In the genomic region with DNA sequence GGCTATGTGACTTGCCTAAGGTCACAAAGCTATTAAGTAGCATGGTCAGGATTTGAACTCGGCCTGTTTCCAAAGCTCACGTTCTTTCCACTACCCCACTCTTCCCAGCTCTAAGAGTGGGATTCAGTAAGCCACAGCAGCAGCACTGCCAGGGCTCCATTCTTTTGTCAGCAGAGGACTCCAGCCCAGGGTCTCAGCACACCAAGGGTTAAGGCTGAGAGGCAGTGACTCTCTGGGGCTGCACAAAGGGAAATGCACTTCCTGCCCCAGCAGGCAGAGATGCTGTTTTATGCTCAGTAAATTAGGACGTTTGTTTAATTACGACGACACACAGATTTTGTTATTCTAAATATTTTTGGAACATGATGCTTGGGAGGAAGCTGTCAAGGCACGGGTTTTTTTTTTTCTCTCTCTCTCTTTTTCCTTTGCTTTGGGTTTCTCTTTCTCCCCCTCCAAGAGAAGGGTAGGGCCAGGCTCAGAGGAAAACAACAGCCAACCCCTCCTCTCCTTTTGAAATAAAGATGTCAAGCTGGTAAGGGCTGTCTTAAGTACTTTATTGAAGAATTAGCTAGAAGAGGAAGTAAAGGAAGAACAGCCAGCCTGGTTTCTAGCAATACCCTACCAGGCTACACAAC, we compare ENCODE assay signal across 8 cellular contexts. TPM values are rescaled to one million over a fixed set of nuclear protein-coding genes. Genes with fewer than 3 reads are reported as not detected.
A peak's percentile ranks its signal among the peaks of the same experiment; 100 is the strongest.
DNase-seq lines count a peak whose midpoint lies in the region; ATAC-seq and TF ChIP-seq lines count a peak whose summit lies in the region.

No MANE protein-coding gene starts in this region.

- POLR2A ChIA-PET in RWPE1 (lab: Yijun Ruan, JAX; ENCODE audit: low non-redundant PET), result interaction anchor here (0.6 kb wide), 1 partner anchor 69 kb away, joined by 4 read pairs; no protein-coding TSS in a partner anchor

- peaks cover 16% of the 10 kb centered on the region for H3K4me1 ChIP-seq in colonic mucosa

- H3K27ac Mint-ChIP-seq in mesothelial cell of epicardium, result peak overlapping the region; percentile 98

- H3K9me3 ChIP-seq in colonic mucosa, result no peaks in the 10 kb centered on the region

- no peaks in the 10 kb centered on the region for H3K27me3 ChIP-seq in colonic mucosa

- H3K4me3 ChIP-seq in colonic mucosa, result peak overlapping the region; percentile 93

- H3K9me3 Mint-ChIP-seq in mesothelial cell of epicardium, result no peaks in the 10 kb centered on the region

- no peak for ATAC-seq in GM21381 (IDR thresholded peaks at IDR 0.05; ENCODE audit: unreplicated experiment)

- peaks cover 37% of the 10 kb centered on the region for H3K4me1 Mint-ChIP-seq in mesothelial cell of epicardium

- TF ChIP-seq CTCF in RWPE1 (conservative IDR thresholded peaks at IDR 0.05; ENCODE audit: low read depth), result no peak
- no peak for TF ChIP-seq CTCF in colonic mucosa (IDR thresholded peaks at IDR 0.05)
- no peak for TF ChIP-seq CTCF in mesothelial cell of epicardium (IDR thresholded peaks at IDR 0.05; ENCODE audit: unreplicated experiment)

- peak; percentile 32 for DNase-seq in activated T-cell treated with anti-CD3 and anti-CD28 coated beads for 1 hour (ENCODE audit: low read depth)
- no peak for DNase-seq in activated T-cell treated with anti-CD3 and anti-CD28 coated beads for 4 hours
- no peak for DNase-seq in RWPE1 (ENCODE audit: low spot score)
- no peak for DNase-seq in colonic mucosa
- DNase-seq in mesothelial cell of epicardium (ENCODE audit: low spot score in 2 of 2, unreplicated experiment in 2 of 2), result no peak
- DNase-seq in RKO (ENCODE audit: low spot score), result no peak
- no peak for DNase-seq in posterior vena cava (ENCODE audit: low spot score)

- peak overlapping the region; percentile 99 for H3K27ac ChIP-seq in RWPE1
- peak overlapping the region; percentile 98 for H3K27ac ChIP-seq in colonic mucosa

- H3K4me3 Mint-ChIP-seq in mesothelial cell of epicardium, result peak overlapping the region; percentile 91

- CTCF ChIA-PET in RWPE1 (lab: Yijun Ruan, JAX), result interaction anchor here (0.7 kb wide), 1 partner anchor 86 kb away, joined by 7 read pairs; no protein-coding TSS in a partner anchor

- peak overlapping the region; percentile 94 to 95 for H3K9ac ChIP-seq in colonic mucosa (ENCODE audit: low read depth in 2 of 2, low read length in 2 of 2)

- no peaks in the 10 kb centered on the region for H3K36me3 ChIP-seq in colonic mucosa

- intact Hi-C loops in colonic mucosa (cut with DNase I), result no loop called here
- intact Hi-C loops in posterior vena cava (cut with DNase I), result loop anchor here in 1 of 2 donors (5.0 kb wide), 2 partner anchors 58 to 82 kb away; no protein-coding TSS in a partner anchor

- H3K27me3 Mint-ChIP-seq in mesothelial cell of epicardium (ENCODE audit: low read depth), result no peaks in the 10 kb centered on the region

- peaks cover 3% of the 10 kb centered on the region for H3K36me3 Mint-ChIP-seq in mesothelial cell of epicardium

RNA-seq across cellular contexts. Expression of a gene that starts 2.9 kb away (rescaled TPM):
- total RNA-seq in colonic mucosa, result 100 to 1,000 TPM; 711 to 719 TPM
- total RNA-seq in mesothelial cell of epicardium, result 321 to 346 TPM (median 341 TPM) in 3 replicates
- total RNA-seq in posterior vena cava, result 100 to 1,000 TPM; 831 to 938 TPM
